Comparison of ENCODE assay signal across 14 cellular contexts in the genomic region with DNA sequence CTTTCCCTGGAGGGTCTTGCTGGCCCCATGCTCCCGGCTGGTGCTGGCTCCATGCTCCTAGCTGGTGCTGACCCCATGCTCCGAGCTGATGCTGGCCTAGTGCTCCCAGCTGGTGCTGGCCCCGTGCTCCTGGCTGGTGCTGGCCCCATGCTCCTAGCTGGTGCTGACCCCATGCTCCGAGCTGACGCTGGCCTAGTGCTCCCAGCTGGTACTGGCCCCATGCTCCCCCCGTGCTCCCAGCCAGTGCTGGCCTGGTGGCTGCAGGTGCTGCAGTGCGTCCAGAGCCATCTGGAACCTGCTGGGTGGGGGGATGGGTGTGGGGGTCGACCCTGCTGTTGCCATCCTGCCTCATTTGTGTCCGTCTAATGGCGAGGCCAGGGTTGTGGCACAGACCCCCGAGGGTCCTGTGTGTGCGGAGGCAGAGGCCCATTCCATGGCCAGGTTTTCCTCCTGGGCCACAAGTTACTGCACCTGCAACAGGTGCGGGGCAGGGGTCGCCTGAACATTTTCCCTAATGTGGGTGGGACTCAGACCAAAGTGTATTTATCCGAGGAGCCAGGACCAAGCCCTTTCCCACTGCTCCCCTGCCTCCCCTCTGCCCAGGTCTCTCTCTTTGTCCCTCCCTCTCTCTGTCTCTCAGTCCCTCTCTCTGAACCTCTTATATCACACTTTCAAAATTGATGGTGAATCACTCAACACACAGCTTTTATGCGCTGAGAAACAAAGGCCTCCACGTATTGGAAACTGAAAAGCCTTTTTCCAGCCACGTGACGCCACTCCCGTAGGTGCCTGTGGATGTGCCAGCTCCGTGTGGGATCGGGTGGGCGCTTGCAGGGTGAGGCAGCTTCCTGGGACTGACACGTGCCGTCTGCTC.
"Had no signal": no experiment of that assay in that cellular context is flagged by ENCODE, and none has a peak within 500 bp of the region (broad histone marks: within the 10 kb centered on the region; RNA-seq: fewer than 3 reads in every experiment).

No MANE protein-coding gene starts in this region.

- H3K36me3 Mint-ChIP-seq: natural killer cell had no signal

- H3K27ac Mint-ChIP-seq: activated naive CD4-positive, alpha-beta T cell treated with anti-CD3 and anti-CD28 coated beads for 36 hours; activated T-helper 17 cell treated with anti-CD3 and anti-CD28 coated beads, Interleukin-2, amount 50 U/mL, for 72 hours; natural killer cell; stimulated activated naive CD8-positive, alpha-beta T cell treated with anti-CD3 and anti-CD28 coated beads, Interleukin-15, amount 100 ng/mL, for 72 hours had no signal

- H3K4me3 ChIP-seq: mucosa of descending colon, thyroid gland, vagina had no signal

- H3K36me3 ChIP-seq: vagina had no signal

- H3K27me3 Mint-ChIP-seq: activated T-helper 17 cell treated with anti-CD3 and anti-CD28 coated beads, Interleukin-2, amount 50 U/mL, for 72 hours; stimulated activated naive CD8-positive, alpha-beta T cell treated with anti-CD3 and anti-CD28 coated beads, Interleukin-15, amount 100 ng/mL, for 72 hours had no signal

- H3K4me3 Mint-ChIP-seq: activated naive CD4-positive, alpha-beta T cell treated with anti-CD3 and anti-CD28 coated beads for 36 hours; activated T-helper 17 cell treated with anti-CD3 and anti-CD28 coated beads, Interleukin-2, amount 50 U/mL, for 72 hours; natural killer cell; stimulated activated naive CD8-positive, alpha-beta T cell treated with anti-CD3 and anti-CD28 coated beads, Interleukin-15, amount 100 ng/mL, for 72 hours had no signal

- H3K9me3 Mint-ChIP-seq: activated T-helper 17 cell treated with anti-CD3 and anti-CD28 coated beads, Interleukin-2, amount 50 U/mL, for 72 hours; natural killer cell had no signal

- H3K4me1 ChIP-seq: thyroid gland had no signal

- H3K27ac ChIP-seq: thyroid gland, vagina had no signal

- ATAC-seq: activated T-helper 17 cell treated with anti-CD3 and anti-CD28 coated beads, Interleukin-2, amount 50 U/mL, for 72 hours; left cardiac atrium; natural killer cell had no signal

- DNase-seq: activated CD4-positive, alpha-beta T cell treated with anti-CD3 and anti-CD28 coated beads for 48 hours; activated naive CD4-positive, alpha-beta T cell treated with anti-CD3 and anti-CD28 coated beads for 36 hours; central memory CD4-positive, alpha-beta T cell; cortex of kidney; effector CD8-positive, alpha-beta T cell; left cardiac atrium; mucosa of descending colon; natural killer cell; stimulated activated CD4-positive, alpha-beta T cell treated with anti-CD3 and anti-CD28 coated beads, Interleukin-4, amount 100 ng/mL, for 4 hours; stimulated activated naive CD8-positive, alpha-beta T cell treated with anti-CD3 and anti-CD28 coated beads, Interleukin-15, amount 100 ng/mL, for 72 hours; T1000; thyroid gland had no signal

- H3K27me3 ChIP-seq: thyroid gland, vagina had no signal

- H3K9me3 ChIP-seq: mucosa of descending colon, thyroid gland, vagina had no signal
